17 cellular contexts compared by ENCODE assay signal in the genomic region with DNA sequence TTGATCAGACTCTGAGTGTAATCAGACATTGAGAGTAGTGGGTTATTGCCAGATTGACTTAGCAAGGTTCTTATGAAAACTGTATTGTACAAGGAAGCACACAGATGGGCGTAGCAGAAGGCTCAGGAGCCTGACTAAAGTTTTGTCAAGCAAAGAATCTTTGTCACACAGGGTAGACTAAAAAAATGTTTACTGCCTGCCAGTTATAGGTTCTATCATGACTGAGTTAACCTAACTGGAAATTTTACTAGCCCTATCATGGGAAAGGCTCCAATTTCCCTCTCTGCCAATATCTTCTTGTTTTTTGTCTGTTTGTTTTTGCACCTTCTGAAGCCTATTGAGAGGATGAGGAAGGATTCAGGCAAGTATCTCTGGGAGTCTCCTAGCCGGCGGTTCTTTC.
"Had no signal": no experiment of that assay in that cellular context is flagged by ENCODE, and none has a peak within 500 bp of the region (broad histone marks: within the 10 kb centered on the region; RNA-seq: fewer than 3 reads in every experiment).

No MANE protein-coding gene starts in this region.

- H3K4me1 Mint-ChIP-seq: natural killer cell had no signal

- FAIRE-seq: keratinocyte, urothelium cell line had no signal

- ATAC-seq: activated CD4-positive, CD25-positive, alpha-beta regulatory T cell treated with anti-CD3 and anti-CD28 coated beads, Interleukin-2, amount 50 U/mL, for 24 hours; natural killer cell had no signal

- DNase-seq: activated CD4-positive, alpha-beta memory T cell treated with anti-CD3 and anti-CD28 coated beads for 36 hours; central memory CD4-positive, alpha-beta T cell; esophagus squamous epithelium; hippocampal formation; left ventricle myocardium inferior; natural killer cell; posterior cingulate gyrus; retina; stimulated activated CD4-positive, alpha-beta T cell treated with anti-CD3 and anti-CD28 coated beads, Interleukin-12 subunit alpha, Interleukin-12 subunit beta, amount 100 ng/mL, for 4 hours; stimulated activated CD4-positive, alpha-beta T cell treated with anti-CD3 and anti-CD28 coated beads, Interleukin-2, amount 100 ng/mL, for 24 hours; SW 1271; tibial artery had no signal

- H3K9me3 Mint-ChIP-seq: activated CD4-positive, alpha-beta memory T cell treated with anti-CD3 and anti-CD28 coated beads for 36 hours; brain; natural killer cell had no signal

- H3K36me3 Mint-ChIP-seq: brain, natural killer cell had no signal

- H3K27ac Mint-ChIP-seq: activated CD4-positive, alpha-beta memory T cell treated with anti-CD3 and anti-CD28 coated beads for 36 hours; natural killer cell had no signal

- H3K4me3 Mint-ChIP-seq: activated CD4-positive, alpha-beta memory T cell treated with anti-CD3 and anti-CD28 coated beads for 36 hours; brain; natural killer cell had no signal

- H3K27me3 Mint-ChIP-seq: activated CD4-positive, alpha-beta memory T cell treated with anti-CD3 and anti-CD28 coated beads for 36 hours; brain had no signal

- H3K4me3 ChIP-seq: coronary artery, esophagus squamous epithelium, left ventricle myocardium inferior, tibial artery had no signal
